In genomic region chrX:118498755-118499154, GRCh38 we compare ENCODE assay signal across 1 cellular context.
TF ChIP-seq lines count a peak whose summit lies in the region.

No MANE protein-coding gene starts in this region.

TF ChIP-seq in GM12878, 131 proteins besides CTCF, POLR2A, EP300 and RAD21:
- TF ChIP-seq FOXM1 (IDR thresholded peaks at IDR 0.05; ENCODE audit: low read depth, low read length) = no peak
- no peak for TF ChIP-seq JUNB (IDR thresholded peaks at IDR 0.05)
- TF ChIP-seq NFIC (IDR thresholded peaks at IDR 0.05; ENCODE audit: low read depth, low read length) = no peak
- TF ChIP-seq JUND (IDR thresholded peaks at IDR 0.05; ENCODE audit: low read depth, low read length) = no peak
- TF ChIP-seq KDM1A (IDR thresholded peaks at IDR 0.05; ENCODE audit: borderline replicate concordance) = no peak
- TF ChIP-seq NFYA (IDR thresholded peaks at IDR 0.05; ENCODE audit: borderline replicate concordance, low read depth, low read length) = no peak
- TF ChIP-seq TAF1 (IDR thresholded peaks at IDR 0.05; ENCODE audit: borderline replicate concordance, low read depth, low read length) = no peak
- TF ChIP-seq EZH2 (IDR thresholded peaks at IDR 0.05; ENCODE audit: borderline replicate concordance, control insufficient read depth, low read depth, low read length) = no peak
- no peak for TF ChIP-seq ZNF207 (IDR thresholded peaks at IDR 0.05; ENCODE audit: borderline replicate concordance)
- TF ChIP-seq RCOR1 (conservative IDR thresholded peaks at IDR 0.05; ENCODE audit: low read depth, low read length) = no peak
- TF ChIP-seq ZNF592 (IDR thresholded peaks at IDR 0.05) = no peak
- TF ChIP-seq ATF3 (IDR thresholded peaks at IDR 0.05; ENCODE audit: borderline replicate concordance, extremely low read depth, low read depth, low read length) = no peak
- TF ChIP-seq CHD2 (IDR thresholded peaks at IDR 0.05; ENCODE audit: borderline replicate concordance, low read depth, low read length) = no peak
- TF ChIP-seq ZBTB40 (IDR thresholded peaks at IDR 0.05; ENCODE audit: borderline replicate concordance) = no peak
- TF ChIP-seq BRCA1 (IDR thresholded peaks at IDR 0.05; ENCODE audit: low read depth, low read length) = no peak
- no peak for TF ChIP-seq RBBP5 (conservative IDR thresholded peaks at IDR 0.05)
- TF ChIP-seq SPI1 (IDR thresholded peaks at IDR 0.05; ENCODE audit: borderline replicate concordance, insufficient read depth, low read depth, low read length) = no peak
- TF ChIP-seq RUNX3 (IDR thresholded peaks at IDR 0.05; ENCODE audit: low read length) = no peak
